Comparison of ENCODE assay signal across 21 cellular contexts in genomic region chr17:82483204-82483660, GRCh38. TPM values are rescaled to one million over a fixed set of nuclear protein-coding genes. Genes with fewer than 3 reads are reported as not detected.
A peak's percentile ranks its signal among the peaks of the same experiment; 100 is the strongest.
DNase-seq lines count a peak whose midpoint lies in the region; ATAC-seq and TF ChIP-seq lines count a peak whose summit lies in the region.
"Had no signal": no experiment of that assay in that cellular context is flagged by ENCODE, and none has a peak within 500 bp of the region (broad histone marks: within the 10 kb centered on the region; RNA-seq: fewer than 3 reads in every experiment).

No MANE protein-coding gene starts in this region.

- H3K9me3 ChIP-seq in HEK293 (ENCODE audit: control insufficient read depth, insufficient read depth, low read depth, low read length) (no peaks in the 10 kb centered on the region), right lobe of liver (no peaks in the 10 kb centered on the region)
- H3K9me3 ChIP-seq: BLaER1, Caco-2, HAP-1 had no signal

- H3K27ac ChIP-seq in HEK293 (ENCODE audit: extremely low read depth, low read depth, low read length) (no peak overlapping the region), right lobe of liver (peak overlapping the region in 2 of 3 donors; percentile 43 to 79)
- H3K27ac ChIP-seq: 22Rv1, BLaER1, C4-2B had no signal

- CTCF ChIA-PET in HEK293 (lab: Yijun Ruan, JAX): interaction anchor here (0.7 kb wide), 1 partner anchor 71 kb away, joined by 3 read pairs; no protein-coding TSS in a partner anchor

- H3K4me1 ChIP-seq in HEK293 (ENCODE audit: control insufficient read depth, insufficient read depth, low read length) (no peaks in the 10 kb centered on the region), right lobe of liver (peaks cover 0 to 8% (median 3%) of the 10 kb centered on the region in 4 donors)
- H3K4me1 ChIP-seq: Caco-2, HAP-1 had no signal

- no peak overlapping the region for H3K4me3 Mint-ChIP-seq in activated naive CD8-positive, alpha-beta T cell
- no peak overlapping the region for H3K4me3 Mint-ChIP-seq in activated naive CD8-positive, alpha-beta T cell treated with anti-CD3 and anti-CD28 coated beads for 36 hours
- H3K4me3 Mint-ChIP-seq: B cell; CD4-positive, CD25-positive, alpha-beta regulatory T cell; CD8-positive, alpha-beta T cell; GM23338 had no signal

- H3K9me3 Mint-ChIP-seq in activated naive CD8-positive, alpha-beta T cell (ENCODE audit: low read depth): no peaks in the 10 kb centered on the region
- no peaks in the 10 kb centered on the region for H3K9me3 Mint-ChIP-seq in activated naive CD8-positive, alpha-beta T cell treated with anti-CD3 and anti-CD28 coated beads for 36 hours
- H3K9me3 Mint-ChIP-seq: CD4-positive, CD25-positive, alpha-beta regulatory T cell; CD8-positive, alpha-beta T cell; GM23338 had no signal

- TF ChIP-seq CTCF in HEK293 (tag by site-specific recombination; IDR thresholded peaks at IDR 0.05): no peak
- no peak for TF ChIP-seq CTCF in right lobe of liver (IDR thresholded peaks at IDR 0.05)

- no peaks in the 10 kb centered on the region for H3K27me3 Mint-ChIP-seq in activated naive CD8-positive, alpha-beta T cell
- no peaks in the 10 kb centered on the region for H3K27me3 Mint-ChIP-seq in activated naive CD8-positive, alpha-beta T cell treated with anti-CD3 and anti-CD28 coated beads for 36 hours
- H3K27me3 Mint-ChIP-seq: B cell; CD4-positive, CD25-positive, alpha-beta regulatory T cell had no signal

- no peak for DNase-seq in activated naive CD8-positive, alpha-beta T cell treated with anti-CD3 and anti-CD28 coated beads for 36 hours
- DNase-seq in left lobe of liver (ENCODE audit: low spot score) (peak; percentile 63), right lobe of liver (peak in 1 of 3 donors; percentile 65), NCI-H2227 (lab: John Stamatoyannopoulos, UW; ENCODE audit: unreplicated experiment) (no peak), H4 (ENCODE audit: low spot score) (no peak)
- DNase-seq: Caco-2; CD4-positive, CD25-positive, alpha-beta regulatory T cell; CD8-positive, alpha-beta T cell; DMS153; DND-41; GDM1 had no signal

- H3K27ac Mint-ChIP-seq in activated naive CD8-positive, alpha-beta T cell: peak overlapping the region; percentile 41
- H3K27ac Mint-ChIP-seq in activated naive CD8-positive, alpha-beta T cell treated with anti-CD3 and anti-CD28 coated beads for 36 hours: no peak overlapping the region
- H3K27ac Mint-ChIP-seq: B cell; CD8-positive, alpha-beta T cell; GM23338 had no signal

- 39% methylated on average over 6 of the region's 6 CpGs for WGBS in right lobe of liver (ENCODE audit: insufficient coverage, low coverage, low lambda C conversion rate, missing lambda C conversion rate)

- POLR2A ChIA-PET in HEK293 (lab: Yijun Ruan, JAX): no interaction called here

- H3K4me3 ChIP-seq in HEK293 (ENCODE audit: low read depth, low read length): no peak overlapping the region
- H3K4me3 ChIP-seq in right lobe of liver: no peak overlapping the region
- H3K4me3 ChIP-seq: BLaER1, GM12878, GM23338, HAP-1 had no signal

- ATAC-seq in left lobe of liver (peak; percentile 79), right lobe of liver (peak; percentile 64 to 86 (median 74)), SK-N-SH treated with all-trans-retinoic acid at 6 μM for 48 hours (no peak)
- ATAC-seq: CD8-positive, alpha-beta T cell; GM12878; GM23338 had no signal

- intact Hi-C loops in right lobe of liver (cut with DNase I): no loop called here

- H3K27me3 ChIP-seq in right lobe of liver: no peaks in the 10 kb centered on the region
- H3K27me3 ChIP-seq: BLaER1 had no signal

- TF ChIP-seq POLR2A in right lobe of liver (IDR thresholded peaks at IDR 0.05): no peak

- peaks cover 6% of the 10 kb centered on the region for H3K4me1 Mint-ChIP-seq in activated naive CD8-positive, alpha-beta T cell (ENCODE audit: low read depth)
- peaks cover 3% of the 10 kb centered on the region for H3K4me1 Mint-ChIP-seq in activated naive CD8-positive, alpha-beta T cell treated with anti-CD3 and anti-CD28 coated beads for 36 hours
- H3K4me1 Mint-ChIP-seq: GM23338 had no signal

- H3K36me3 ChIP-seq in HEK293 (ENCODE audit: control insufficient read depth in 2 of 2, insufficient read depth in 1 of 2, low read length in 2 of 2) (peaks cover 31 to 96% of the 10 kb centered on the region in 2 experiments), right lobe of liver (peaks cover 0 to 58% (median 16%) of the 10 kb centered on the region in 4 donors)

- peaks cover 2% of the 10 kb centered on the region for H3K36me3 Mint-ChIP-seq in activated naive CD8-positive, alpha-beta T cell
- H3K36me3 Mint-ChIP-seq in activated naive CD8-positive, alpha-beta T cell treated with anti-CD3 and anti-CD28 coated beads for 36 hours: peaks cover 7% of the 10 kb centered on the region

TF ChIP-seq in HEK293, 187 proteins besides CTCF, POLR2A, EP300 and RAD21:
- TF ChIP-seq HOXA7 (CRISPR knock-in tag; IDR thresholded peaks at IDR 0.05; ENCODE audit: borderline replicate concordance) (no peak), ZNF174 (tag by site-specific recombination; IDR thresholded peaks at IDR 0.05) (no peak), ZIC2 (tag by site-specific recombination; IDR thresholded peaks at IDR 0.05) (peak; percentile 51)

TF ChIP-seq in SK-N-SH treated with all-trans-retinoic acid at 6 μM for 48 hours, 23 proteins besides CTCF, POLR2A, EP300 and RAD21 (continues in another document):
- no peak for TF ChIP-seq GLIS3 (CRISPR knock-in tag; IDR thresholded peaks at IDR 0.05)
- TF ChIP-seq ZNF565 (CRISPR knock-in tag; conservative IDR thresholded peaks at IDR 0.05; ENCODE audit: low read depth): no peak
- no peak for TF ChIP-seq TCF4 (CRISPR knock-in tag; IDR thresholded peaks at IDR 0.05; ENCODE audit: borderline replicate concordance)
- TF ChIP-seq POU6F1 (CRISPR knock-in tag; IDR thresholded peaks at IDR 0.05; ENCODE audit: borderline replicate concordance, low read depth): no peak
- TF ChIP-seq ZFP3 (CRISPR knock-in tag; IDR thresholded peaks at IDR 0.05): no peak
- TF ChIP-seq SNAI2 (CRISPR knock-in tag; IDR thresholded peaks at IDR 0.05): no peak
- no peak for TF ChIP-seq ZNF8 (CRISPR knock-in tag; IDR thresholded peaks at IDR 0.05)
- TF ChIP-seq PPARA (CRISPR knock-in tag; IDR thresholded peaks at IDR 0.05; ENCODE audit: borderline replicate concordance): no peak
- TF ChIP-seq CSRNP3 (CRISPR knock-in tag; IDR thresholded peaks at IDR 0.05): no peak
- no peak for TF ChIP-seq ZFP30 (CRISPR knock-in tag; IDR thresholded peaks at IDR 0.05)
- TF ChIP-seq TOX (CRISPR knock-in tag; IDR thresholded peaks at IDR 0.05; ENCODE audit: borderline replicate concordance): no peak
- no peak for TF ChIP-seq ISL1 (CRISPR knock-in tag; IDR thresholded peaks at IDR 0.05)
- TF ChIP-seq BACH2 (CRISPR knock-in tag; IDR thresholded peaks at IDR 0.05; ENCODE audit: borderline replicate concordance): no peak
- TF ChIP-seq CREB5 (CRISPR knock-in tag; IDR thresholded peaks at IDR 0.05; ENCODE audit: low read depth): no peak
- TF ChIP-seq ARNTL (CRISPR knock-in tag; IDR thresholded peaks at IDR 0.05; ENCODE audit: borderline replicate concordance, low read depth): no peak

RNA-seq across cellular contexts. Expression of gene NARF, which starts 24.7 kb away (rescaled TPM):
- total RNA-seq in activated naive CD8-positive, alpha-beta T cell treated with anti-CD3 and anti-CD28 coated beads for 36 hours: 10 to 100 TPM; 49.9 to 51.3 TPM
- total RNA-seq in left lobe of liver (22.5 TPM), right lobe of liver (10 to 100 TPM in 5 of 6 experiments, 1 to 10 TPM in 1; 9.3 to 48.6 (median 21.8) TPM)
- total RNA-seq in H4 (2014; rRNA removed; shearing (Covaris generic)): 71.6 and 74.3 TPM in 2 replicates

RNA-seq across cellular contexts. Expression of gene CYBC1, which starts 32.7 kb away (rescaled TPM):
- 100 to 1,000 TPM; 156 to 163 TPM for total RNA-seq in activated naive CD8-positive, alpha-beta T cell treated with anti-CD3 and anti-CD28 coated beads for 36 hours
- total RNA-seq in left lobe of liver: 35.5 TPM
- total RNA-seq in right lobe of liver: 10 to 100 TPM; 29.4 to 82.4 (median 46.4) TPM
- 73.5 and 78.9 TPM in 2 replicates for total RNA-seq in H4 (2014; rRNA removed; shearing (Covaris generic))

RNA-seq across cellular contexts. Expression of gene FOXK2, which starts 36.3 kb away (rescaled TPM):
- 10 to 100 TPM; 59.4 to 67.2 TPM for total RNA-seq in activated naive CD8-positive, alpha-beta T cell treated with anti-CD3 and anti-CD28 coated beads for 36 hours
- total RNA-seq in left lobe of liver (16.2 TPM), right lobe of liver (10 to 100 TPM; 14.1 to 20.5 (median 16.1) TPM)
- total RNA-seq in H4 (2014; rRNA removed; shearing (Covaris generic)): 26.1 and 34.0 TPM in 2 replicates
